ENCODE assay signal across 1 cellular context in the genomic region with DNA sequence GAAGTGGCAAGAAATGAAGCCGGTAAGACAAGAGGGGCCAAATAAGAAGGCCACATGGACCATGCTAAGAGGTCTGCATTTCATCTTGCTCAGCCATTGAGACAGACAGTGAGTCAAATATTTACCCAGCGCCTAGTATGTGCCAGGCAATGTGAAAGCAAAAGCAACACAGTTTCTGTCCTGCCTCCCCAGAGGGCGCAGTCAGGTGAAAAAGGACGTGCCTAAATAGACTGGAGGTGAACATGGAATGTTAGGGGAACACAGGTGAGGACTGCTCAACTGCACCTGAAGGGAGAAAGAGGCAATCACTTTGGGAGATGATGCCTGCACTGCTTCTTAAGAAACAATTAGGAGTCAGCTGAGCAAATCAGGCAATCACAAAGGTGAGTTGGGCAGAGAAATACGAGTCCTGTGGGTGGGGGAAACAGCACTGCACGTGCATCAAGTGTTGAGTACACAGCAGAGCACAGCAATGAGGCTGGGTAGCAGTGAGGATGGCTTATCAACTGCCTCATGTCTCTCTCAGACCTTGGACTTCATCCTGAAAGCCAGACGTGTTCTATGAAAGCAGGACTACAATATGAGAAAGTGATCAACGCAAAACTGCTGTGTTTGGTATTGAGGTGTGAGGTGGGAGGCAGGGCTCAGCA.
TF ChIP-seq lines count a peak whose summit lies in the region.

No MANE protein-coding gene starts in this region.

TF ChIP-seq in SK-N-SH treated with all-trans-retinoic acid at 6 μM for 48 hours, 23 proteins besides CTCF, POLR2A, EP300 and RAD21 (continued from another document):
- TF ChIP-seq, protein P1, sequence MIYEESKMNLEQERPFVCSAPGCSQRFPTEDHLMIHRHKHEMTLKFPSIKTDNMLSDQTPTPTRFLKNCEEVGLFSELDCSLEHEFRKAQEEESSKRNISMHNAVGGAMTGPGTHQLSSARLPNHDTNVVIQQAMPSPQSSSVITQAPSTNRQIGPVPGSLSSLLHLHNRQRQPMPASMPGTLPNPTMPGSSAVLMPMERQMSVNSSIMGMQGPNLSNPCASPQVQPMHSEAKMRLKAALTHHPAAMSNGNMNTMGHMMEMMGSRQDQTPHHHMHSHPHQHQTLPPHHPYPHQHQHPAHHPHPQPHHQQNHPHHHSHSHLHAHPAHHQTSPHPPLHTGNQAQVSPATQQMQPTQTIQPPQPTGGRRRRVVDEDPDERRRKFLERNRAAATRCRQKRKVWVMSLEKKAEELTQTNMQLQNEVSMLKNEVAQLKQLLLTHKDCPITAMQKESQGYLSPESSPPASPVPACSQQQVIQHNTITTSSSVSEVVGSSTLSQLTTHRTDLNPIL (CRISPR knock-in tag; IDR thresholded peaks at IDR 0.05; ENCODE audit: low read depth) = no peak
